Comparison of ENCODE assay signal across 21 cellular contexts in genomic region chr1:8664887-8665286, GRCh38.
DNase-seq lines count a peak whose midpoint lies in the region; ATAC-seq, FAIRE-seq and TF ChIP-seq lines count a peak whose summit lies in the region.
"Had no signal": no experiment of that assay in that cellular context is flagged by ENCODE, and none has a peak within 500 bp of the region (broad histone marks: within the 10 kb centered on the region; RNA-seq: fewer than 3 reads in every experiment).

No MANE protein-coding gene starts in this region.

- H3K9me3 ChIP-seq in HepG2 (ENCODE audit: low read length) (no peaks in the 10 kb centered on the region), right lobe of liver (no peaks in the 10 kb centered on the region), kidney (ENCODE audit: control insufficient read depth in 1 of 2, low read length in 2 of 2) (no peaks in the 10 kb centered on the region), uterus (no peaks in the 10 kb centered on the region)
- H3K9me3 ChIP-seq: SK-N-SH had no signal

- H3K9ac ChIP-seq in HepG2 (ENCODE audit: insufficient read depth, low read depth, low read length) (no peak overlapping the region), kidney (ENCODE audit: low read length in 2 of 2) (no peak overlapping the region)
- H3K9ac ChIP-seq: KMS-11, SK-N-SH had no signal

- TF ChIP-seq POLR2A in HepG2 (IDR thresholded peaks at IDR 0.05; ENCODE audit: insufficient read depth in 1 of 2, low read depth in 2 of 2, low read length in 2 of 2) (no peak), right lobe of liver (IDR thresholded peaks at IDR 0.05) (no peak), uterus (IDR thresholded peaks at IDR 0.05) (no peak)

- TF ChIP-seq RAD21 in HepG2 (CRISPR knock-in tag; IDR thresholded peaks at IDR 0.05), result no peak

- peaks cover 99% of the 10 kb centered on the region for H3K4me1 ChIP-seq in HepG2 (ENCODE audit: insufficient read depth, low read length)
- H3K4me1 ChIP-seq in right lobe of liver, result peaks cover 0 to 49% (median 23%) of the 10 kb centered on the region in 4 donors
- peaks cover 53 to 72% of the 10 kb centered on the region in 2 donors for H3K4me1 ChIP-seq in kidney (ENCODE audit: control insufficient read depth in 1 of 2, insufficient read depth in 1 of 2, low read depth in 1 of 2, low read length in 2 of 2)
- H3K4me1 ChIP-seq in uterus, result peaks cover 6 to 16% of the 10 kb centered on the region in 2 donors

- 88% methylated on average over 4 of the region's 4 CpGs for WGBS in HepG2 (ENCODE audit: low lambda C conversion rate)
- WGBS in right lobe of liver (ENCODE audit: insufficient coverage, low coverage, low lambda C conversion rate, missing lambda C conversion rate), result 92% methylated on average over 4 of the region's 4 CpGs

- no peak for FAIRE-seq in HepG2 (lab: Jason Lieb, UNC)
- FAIRE-seq in kidney (lab: Jason Lieb, UNC), result no peak

- in situ Hi-C loops in HepG2 (cut with HindIII; ENCODE audit: extremely low pct_ligation_motif_present, low pct_unique_long_range_greater_than_20kb), result loop anchor here (10.0 kb wide), 1 partner anchor 100 kb away; no protein-coding TSS in a partner anchor

- TF ChIP-seq EP300 in HepG2 (IDR thresholded peaks at IDR 0.05; ENCODE audit: low read depth in 2 of 2, low read length in 2 of 2), result no peak
- no peak for TF ChIP-seq EP300 in HepG2 (CRISPR knock-in tag; IDR thresholded peaks at IDR 0.05; ENCODE audit: borderline replicate concordance)

- no peak for DNase-seq in HepG2 (ENCODE audit: low spot score)
- no peak for DNase-seq in right lobe of liver
- DNase-seq in NCI-H82 (lab: John Stamatoyannopoulos, UW), result peak; percentile 71
- DNase-seq in kidney, result no peak
- no peak for DNase-seq in uterus
- no peak for DNase-seq in middle frontal gyrus (ENCODE audit: extremely low spot score, low spot score)
- DNase-seq: CD4-positive, CD25-positive, alpha-beta regulatory T cell; COR-L47; H7; HFFc6; NCI-H1105; NCI-H2029 treated with DMSO at 0.1 percent for 48 hours; NCI-H69; NK-92 treated with Interleukin-12 subunit alpha and Interleukin-12 subunit beta, amount 100 ng/mL, for 24 hours; SIG-M5; SK-N-SH had no signal

- H3K27ac ChIP-seq in HepG2 (ENCODE audit: extremely low read length, insufficient read depth, low read length) (peak overlapping the region; percentile 16), right lobe of liver (no peak overlapping the region), kidney (ENCODE audit: low read depth in 2 of 2, low read length in 2 of 2) (peak overlapping the region; percentile 12 to 13), uterus (peak overlapping the region; percentile 77 to 89)
- H3K27ac ChIP-seq: HL-60, KMS-11 had no signal

- TF ChIP-seq CTCF in HepG2 (CRISPR knock-in tag; IDR thresholded peaks at IDR 0.05) (no peak), right lobe of liver (IDR thresholded peaks at IDR 0.05) (no peak), kidney (IDR thresholded peaks at IDR 0.05; ENCODE audit: borderline replicate concordance, extremely low read depth, insufficient read depth) (no peak), uterus (IDR thresholded peaks at IDR 0.05) (no peak)

- CTCF ChIA-PET in HepG2 (lab: Yijun Ruan, JAX; ENCODE audit: low intra/inter-chr PET ratio, low total read pairs), result no interaction called here

- no peak overlapping the region for H2AFZ ChIP-seq in HepG2 (ENCODE audit: low read length)

- peaks cover 98% of the 10 kb centered on the region for H3K79me2 ChIP-seq in HepG2 (ENCODE audit: insufficient read depth, low read length)

- H3K36me3 ChIP-seq in HepG2 (replicated peaks in 1 of 2; ENCODE audit: control insufficient read depth in 1 of 2, insufficient read depth in 2 of 2, low read length in 2 of 2), result no peaks in the 10 kb centered on the region; a peak in 1 of 5 replicates
- no peaks in the 10 kb centered on the region for H3K36me3 ChIP-seq in right lobe of liver
- no peaks in the 10 kb centered on the region for H3K36me3 ChIP-seq in kidney (ENCODE audit: control insufficient read depth in 1 of 2, insufficient read depth in 2 of 2, low read length in 2 of 2)
- H3K36me3 ChIP-seq in uterus, result no peaks in the 10 kb centered on the region

- peak overlapping the region; percentile 79 for H3K4me2 ChIP-seq in HepG2 (ENCODE audit: low read depth, low read length)
- H3K4me2 ChIP-seq: KMS-11 had no signal

- no TSS peak for BruUV-seq in HepG2 (replicated peaks; lab: Mats Ljungman, UMichigan)

- no peaks in the 10 kb centered on the region for H3K27me3 ChIP-seq in HepG2 (ENCODE audit: control insufficient read depth in 1 of 2, insufficient read depth in 2 of 2, low read length in 2 of 2)
- H3K27me3 ChIP-seq in right lobe of liver, result no peaks in the 10 kb centered on the region
- H3K27me3 ChIP-seq in uterus, result no peaks in the 10 kb centered on the region

- ATAC-seq in HepG2 (no peak), right lobe of liver (no peak), HG03045 (IDR thresholded peaks at IDR 0.05; ENCODE audit: unreplicated experiment) (no peak), HG03520 (IDR thresholded peaks at IDR 0.05; ENCODE audit: unreplicated experiment) (no peak)
- ATAC-seq: Panc1 had no signal

- intact Hi-C loops in HepG2 (cut with micrococcal nuclease; ENCODE audit: unreplicated experiment), result no loop called here
- intact Hi-C loops in right lobe of liver (cut with DNase I), result no loop called here
- intact Hi-C loops in kidney (cut with DNase I), result no loop called here
- intact Hi-C loops in uterus (cut with DNase I; ENCODE audit: low total_unique reads), result no loop called here

- POLR2A ChIA-PET in HepG2 (lab: Yijun Ruan, JAX), result no interaction called here

- H4K20me1 ChIP-seq in HepG2 (ENCODE audit: insufficient read depth, low read length), result peaks cover 90% of the 10 kb centered on the region

- H3K4me3 ChIP-seq in HepG2 (replicated peaks in 1 of 3; ENCODE audit: insufficient read depth in 1 of 3, low read depth in 2 of 3, low read length in 3 of 3) (no peak overlapping the region; a peak in 1 of 6 replicates), right lobe of liver (no peak overlapping the region), kidney (ENCODE audit: low read length in 2 of 2) (no peak overlapping the region), uterus (no peak overlapping the region)

TF ChIP-seq in HepG2, 621 proteins besides CTCF, POLR2A, EP300 and RAD21:
- TF ChIP-seq ZNF891 (CRISPR knock-in tag; IDR thresholded peaks at IDR 0.05) (no peak), ZBTB26 (CRISPR knock-in tag; IDR thresholded peaks at IDR 0.05; ENCODE audit: borderline replicate concordance) (no peak), ZNF335 (CRISPR knock-in tag; IDR thresholded peaks at IDR 0.05) (no peak), NFRKB (IDR thresholded peaks at IDR 0.05) (no peak), ZBTB42 (CRISPR knock-in tag; IDR thresholded peaks at IDR 0.05) (no peak), ZBTB38 (CRISPR knock-in tag; IDR thresholded peaks at IDR 0.05) (no peak), KMT2A (CRISPR knock-in tag; IDR thresholded peaks at IDR 0.05) (no peak), RBM39 (IDR thresholded peaks at IDR 0.05; ENCODE audit: low read depth, low read length, poor library complexity, severe bottlenecking) (no peak), ZNF512 (CRISPR knock-in tag; IDR thresholded peaks at IDR 0.05) (no peak), HMG20A (CRISPR knock-in tag; IDR thresholded peaks at IDR 0.05; ENCODE audit: borderline replicate concordance) (no peak), U2AF1 (optimal IDR thresholded peaks at IDR 0.05; ENCODE audit: low read depth, low read length) (no peak), ZNF350 (CRISPR knock-in tag; IDR thresholded peaks at IDR 0.05; ENCODE audit: borderline replicate concordance, low read depth) (no peak), ZBTB34 (CRISPR knock-in tag; IDR thresholded peaks at IDR 0.05) (no peak), ELF3 (CRISPR knock-in tag; IDR thresholded peaks at IDR 0.05) (no peak), ZNF567 (CRISPR knock-in tag; IDR thresholded peaks at IDR 0.05; ENCODE audit: borderline replicate concordance) (no peak), NFATC3 (CRISPR knock-in tag; IDR thresholded peaks at IDR 0.05) (no peak), SETDB1 (CRISPR knock-in tag; IDR thresholded peaks at IDR 0.05; ENCODE audit: borderline replicate concordance) (no peak), CBX5 (CRISPR knock-in tag; IDR thresholded peaks at IDR 0.05; ENCODE audit: borderline replicate concordance) (no peak)

Comparison
In these comparisons a context has a peak if more than half of its experiments do, and no peak if none do; other contexts are left out.
1. H3K27ac ChIP-seq: peak in HepG2 (single experiment), kidney (2 of 2) and uterus (2 of 2); none in right lobe of liver (0 of 3).